ENCODE assay signal across 9 cellular contexts in the genomic region with DNA sequence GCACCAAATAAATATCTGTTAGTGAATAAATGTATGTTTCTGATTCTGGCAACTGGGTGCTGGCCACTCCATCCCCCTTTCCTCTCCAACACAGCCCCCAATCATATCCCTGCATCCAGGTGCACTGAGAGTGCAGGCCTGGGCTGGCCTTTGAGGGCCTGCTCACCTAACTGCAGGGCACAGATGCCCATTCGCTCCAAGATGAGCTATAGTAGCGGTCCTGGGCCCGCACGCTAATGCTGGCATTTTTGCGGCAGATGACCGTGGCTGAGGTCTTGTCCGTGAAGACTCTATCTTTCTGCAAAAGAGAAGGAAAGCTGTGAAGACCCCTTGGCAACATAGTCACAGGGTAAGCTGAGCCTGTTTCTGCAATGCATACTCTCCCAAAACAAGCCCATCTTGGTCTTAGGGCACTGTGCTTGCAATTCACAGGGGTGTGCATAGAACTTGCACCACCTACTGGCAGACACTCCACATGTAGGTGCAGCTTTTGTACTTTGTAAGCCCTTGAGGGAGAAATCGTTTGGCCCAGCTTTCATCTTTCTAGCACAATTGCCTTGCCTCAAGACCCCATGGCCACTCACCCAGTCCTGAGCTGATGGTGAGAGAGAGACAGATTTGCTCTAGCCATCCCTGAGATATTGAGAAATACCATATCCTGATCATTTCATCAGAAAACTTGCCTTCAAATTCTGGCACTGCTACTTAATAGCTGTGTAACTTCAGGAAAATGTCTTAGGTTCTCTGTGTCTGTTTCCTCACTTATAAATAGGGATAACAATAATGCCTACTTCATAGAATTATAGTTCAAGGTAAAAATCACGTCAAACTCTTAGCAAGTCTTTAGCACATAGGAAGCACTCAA. TPM values are rescaled to one million over a fixed set of nuclear protein-coding genes. Genes with fewer than 3 reads are reported as not detected.
DNase-seq lines count a peak whose midpoint lies in the region; ATAC-seq and TF ChIP-seq lines count a peak whose summit lies in the region.
"Had no signal": no experiment of that assay in that cellular context is flagged by ENCODE, and none has a peak within 500 bp of the region (broad histone marks: within the 10 kb centered on the region; RNA-seq: fewer than 3 reads in every experiment).

No MANE protein-coding gene starts in this region.

- peak; percentile 23 for DNase-seq in activated gamma-delta T cell treated with Interleukin-2 at 50 U/mL for 16 hours
- no peak for DNase-seq in activated gamma-delta T cell (lab: John Stamatoyannopoulos, UW)
- DNase-seq in HPDE6-E6E7 (ENCODE audit: extremely low spot score) = peak; percentile 50
- peak; percentile 52 for DNase-seq in SKM-1 (lab: John Stamatoyannopoulos, UW; ENCODE audit: unreplicated experiment)
- peak; percentile 58 for DNase-seq in cerebellar cortex (ENCODE audit: low spot score)
- DNase-seq in mesenchymal stem cell = peak; percentile 53
- DNase-seq in upper lobe of right lung = no peak

- H3K36me3 ChIP-seq in mesenchymal stem cell (ENCODE audit: control insufficient read depth in 1 of 2, insufficient read depth in 2 of 2, low read depth in 1 of 2, low read length in 2 of 2) (no peaks in the 10 kb centered on the region), upper lobe of right lung (no peaks in the 10 kb centered on the region)

- H3K4ac ChIP-seq in mesenchymal stem cell (ENCODE audit: low read depth in 1 of 2, low read length in 2 of 2) = no peak overlapping the region

- H4K91ac ChIP-seq in mesenchymal stem cell (ENCODE audit: low read length) = no peak overlapping the region

- peak; percentile 62 for TF ChIP-seq CTCF in upper lobe of right lung (IDR thresholded peaks at IDR 0.05)

- ATAC-seq in upper lobe of right lung (peak; percentile 89), HG03469 (IDR thresholded peaks at IDR 0.05; ENCODE audit: unreplicated experiment) (no peak)

- H2AK5ac ChIP-seq in mesenchymal stem cell (ENCODE audit: low read length, severe bottlenecking) = no peak overlapping the region

- H3K27ac ChIP-seq in mesenchymal stem cell (ENCODE audit: low read length, poor library complexity, severe bottlenecking) (no peak overlapping the region), upper lobe of right lung (no peak overlapping the region)
- H3K27ac ChIP-seq: epithelial cell of prostate had no signal

- no peak overlapping the region for H2BK5ac ChIP-seq in mesenchymal stem cell (ENCODE audit: low read depth, low read length, poor library complexity, severe bottlenecking)

- 81% methylated on average over 8 of the region's 9 CpGs for WGBS in mesenchymal stem cell

- no peak overlapping the region for H3K23ac ChIP-seq in mesenchymal stem cell (ENCODE audit: low read length in 2 of 2)

- H3K9ac ChIP-seq in mesenchymal stem cell (ENCODE audit: low read length) = no peak overlapping the region

- H2BK12ac ChIP-seq in mesenchymal stem cell (ENCODE audit: low read length in 2 of 2) = no peak overlapping the region

- intact Hi-C loops in upper lobe of right lung (cut with DNase I) = no loop called here

- H3K4me1 ChIP-seq in mesenchymal stem cell (ENCODE audit: control insufficient read depth, insufficient read depth, low read depth, low read length) (no peaks in the 10 kb centered on the region), upper lobe of right lung (no peaks in the 10 kb centered on the region)

- no peaks in the 10 kb centered on the region for H3K79me1 ChIP-seq in mesenchymal stem cell (replicated peaks; ENCODE audit: low read length, poor library complexity, severe bottlenecking)

- H3K14ac ChIP-seq in mesenchymal stem cell (ENCODE audit: low read length in 2 of 2) = no peak overlapping the region

- no peak overlapping the region for H3K4me3 ChIP-seq in mesenchymal stem cell (ENCODE audit: insufficient read depth in 1 of 2, low read depth in 1 of 2, low read length in 2 of 2)
- H3K4me3 ChIP-seq in upper lobe of right lung = no peak overlapping the region

- H3K27me3 ChIP-seq in mesenchymal stem cell (ENCODE audit: control insufficient read depth in 1 of 2, insufficient read depth in 1 of 2, low read length in 2 of 2) (peaks cover 21 to 31% of the 10 kb centered on the region in 2 experiments), upper lobe of right lung (peaks cover 6% of the 10 kb centered on the region)

- no peak overlapping the region for H3K4me2 ChIP-seq in mesenchymal stem cell (ENCODE audit: low read length, poor library complexity, severe bottlenecking)

- no peak overlapping the region for H2BK120ac ChIP-seq in mesenchymal stem cell (ENCODE audit: low read depth, low read length)

- H2BK15ac ChIP-seq in mesenchymal stem cell (ENCODE audit: low read depth, poor library complexity, severe bottlenecking) = no peak overlapping the region

- H3K9me3 ChIP-seq in mesenchymal stem cell (ENCODE audit: control insufficient read depth, low read length) (no peaks in the 10 kb centered on the region), upper lobe of right lung (no peaks in the 10 kb centered on the region)

- no peak overlapping the region for H2AFZ ChIP-seq in mesenchymal stem cell (ENCODE audit: low read depth, low read length)

- no peak overlapping the region for H3K18ac ChIP-seq in mesenchymal stem cell (ENCODE audit: low read depth in 1 of 2, low read length in 2 of 2)

- H4K8ac ChIP-seq in mesenchymal stem cell (ENCODE audit: low read length) = no peak overlapping the region

RNA-seq across cellular contexts. Expression of a gene that starts 13.5 kb away (rescaled TPM):
- not detected for polyA plus RNA-seq in mesenchymal stem cell (2013, experiment 1 of 2)
- polyA plus RNA-seq in mesenchymal stem cell (2013, experiment 2 of 2) = not detected
- not detected for total RNA-seq in upper lobe of right lung

RNA-seq across cellular contexts. Expression of a gene that starts 53.7 kb away (rescaled TPM):
- polyA plus RNA-seq in mesenchymal stem cell (2013, experiment 1 of 2) = 47.9 TPM
- polyA plus RNA-seq in mesenchymal stem cell (2013, experiment 2 of 2) = 52.3 TPM
- 25.0 TPM for total RNA-seq in upper lobe of right lung

Comparison
In these comparisons a context has a peak if more than half of its experiments do, and no peak if none do; other contexts are left out.
1. DNase-seq: peak in activated gamma-delta T cell treated with Interleukin-2 at 50 U/mL for 16 hours (single experiment), HPDE6-E6E7 (single experiment), SKM-1 (single experiment), cerebellar cortex (single experiment) and mesenchymal stem cell (single experiment); none in activated gamma-delta T cell (single experiment) and upper lobe of right lung (single experiment).